ENCODE assay signal across 1 cellular context in genomic region chr17:21214015-21214776, GRCh38.
TF ChIP-seq lines count a peak whose summit lies in the region.

TSS of gene TMEM11 (minus strand) at chr17:21214161. CDS start at chr17:21214152, 9 bp downstream.

TF ChIP-seq in HepG2, 621 proteins besides CTCF, POLR2A, EP300 and RAD21 (continued from another document and continues in another):
- TF ChIP-seq HNF1A (IDR thresholded peaks at IDR 0.05; ENCODE audit: low read depth) (no peak), HNF1A (CRISPR knock-in tag; IDR thresholded peaks at IDR 0.05; ENCODE audit: borderline replicate concordance) (peak; percentile 36; the same call in 1 of the 2 replicates), ZBTB49 (CRISPR knock-in tag; IDR thresholded peaks at IDR 0.05; ENCODE audit: borderline replicate concordance) (no peak), NFIC (IDR thresholded peaks at IDR 0.05; ENCODE audit: low read length) (no peak), ZNF34 (CRISPR knock-in tag; IDR thresholded peaks at IDR 0.05; ENCODE audit: borderline replicate concordance) (0 out of 2 replicates have a peak, but pooled peaks have one; percentile 64), PAF1 (CRISPR knock-in tag; IDR thresholded peaks at IDR 0.05) (no peak), ZNF609 (CRISPR knock-in tag; IDR thresholded peaks at IDR 0.05; ENCODE audit: borderline replicate concordance) (peak; percentile 2; the same call in 1 of the 2 replicates), CREM (IDR thresholded peaks at IDR 0.05) (peak; percentile 93), CREM (CRISPR knock-in tag; IDR thresholded peaks at IDR 0.05) (no peak), KIAA2018 (CRISPR knock-in tag; IDR thresholded peaks at IDR 0.05; ENCODE audit: borderline replicate concordance) (no peak), MXD3 (CRISPR knock-in tag; IDR thresholded peaks at IDR 0.05) (peak; percentile 48), USF2 (IDR thresholded peaks at IDR 0.05; ENCODE audit: low read depth, low read length) (no peak), USF2 (CRISPR knock-in tag; IDR thresholded peaks at IDR 0.05; ENCODE audit: borderline replicate concordance) (no peak), ZNF784 (CRISPR knock-in tag; IDR thresholded peaks at IDR 0.05; ENCODE audit: borderline replicate concordance) (0 out of 2 replicates have a peak, but pooled peaks have one; percentile 58), POGK (CRISPR knock-in tag; conservative IDR thresholded peaks at IDR 0.05) (0 out of 2 replicates have a peak, but pooled peaks have one; percentile 10), MED8 (CRISPR knock-in tag; IDR thresholded peaks at IDR 0.05; ENCODE audit: insufficient replicate concordance) (peak; percentile 45), E2F5 (CRISPR knock-in tag; conservative IDR thresholded peaks at IDR 0.05) (peak; percentile 81), RFX1 (IDR thresholded peaks at IDR 0.05) (no peak), ZBTB7B (CRISPR knock-in tag; IDR thresholded peaks at IDR 0.05) (peak; percentile 51; the same call in 1 of the 2 replicates), HNF4A (CRISPR knock-in tag; IDR thresholded peaks at IDR 0.05) (peak; percentile 12; the same call in 1 of the 2 replicates), KLF12 (CRISPR knock-in tag; IDR thresholded peaks at IDR 0.05; ENCODE audit: borderline replicate concordance) (no peak), SMARCC2 (IDR thresholded peaks at IDR 0.05) (no peak)
